In genomic region chr9:12463641-12464040, GRCh38 we compare ENCODE assay signal across 15 cellular contexts.
A peak's percentile ranks its signal among the peaks of the same experiment; 100 is the strongest.
DNase-seq lines count a peak whose midpoint lies in the region; FAIRE-seq and TF ChIP-seq lines count a peak whose summit lies in the region.
"Had no signal": no experiment of that assay in that cellular context is flagged by ENCODE, and none has a peak within 500 bp of the region (broad histone marks: within the 10 kb centered on the region; RNA-seq: fewer than 3 reads in every experiment).

No MANE protein-coding gene starts in this region.

- no peaks in the 10 kb centered on the region for H3K27me3 ChIP-seq in iPS-20b (ENCODE audit: insufficient read depth, low read length)
- H3K27me3 ChIP-seq: BLaER1 treated with 17β-estradiol and CSF1 and Interleukin-3, amounts not matched to agents 10 nM and 100 nM; MG63 had no signal

- H3K27me3 Mint-ChIP-seq in nephron progenitor cell (ENCODE audit: low read depth, poor library complexity): no peaks in the 10 kb centered on the region

- DNase-seq in NCI-H2171 treated with DMSO at 0.1 percent for 48 hours (lab: John Stamatoyannopoulos, UW) (peak; percentile 2), NCI-H2171 (lab: John Stamatoyannopoulos, UW) (no peak), NCI-H524 treated with DMSO at 0.1 percent for 48 hours (lab: John Stamatoyannopoulos, UW) (peak; percentile 21), superior temporal gyrus (ENCODE audit: extremely low spot score) (peak; percentile 13), nephron progenitor cell (no peak), ureter (ENCODE audit: low spot score) (no peak), D721Med (ENCODE audit: insufficient read length, low spot score) (no peak)
- DNase-seq: DMS 273 treated with DMSO at 0.1 percent for 48 hours, H7, MG63, NCI-H2107, NCI-H446 treated with DMSO at 0.1 percent for 48 hours, PC-3 had no signal

- H3K36me3 Mint-ChIP-seq in nephron progenitor cell (ENCODE audit: low read depth): no peaks in the 10 kb centered on the region

- H3K9ac ChIP-seq in iPS-20b (ENCODE audit: low read depth, low read length): 0 out of 2 replicates have a peak overlapping the region, but pooled peaks have one; percentile 44
- H3K9ac ChIP-seq: BLaER1 treated with 17β-estradiol and CSF1 and Interleukin-3, amounts not matched to agents 10 nM and 100 nM had no signal

- H3K27ac ChIP-seq in iPS-20b (ENCODE audit: low read length): no peak overlapping the region
- H3K27ac ChIP-seq: BLaER1 treated with 17β-estradiol and CSF1 and Interleukin-3, amounts not matched to agents 10 nM and 100 nM had no signal

- peaks cover 25% of the 10 kb centered on the region for H3K4me1 ChIP-seq in iPS-20b (ENCODE audit: insufficient read depth, low read length)
- H3K4me1 ChIP-seq: BLaER1 treated with 17β-estradiol and CSF1 and Interleukin-3, amounts not matched to agents 10 nM and 100 nM had no signal

- FAIRE-seq in D721Med (lab: Jason Lieb, UNC): no peak

- TF ChIP-seq CTCF in nephron progenitor cell (IDR thresholded peaks at IDR 0.05) (no peak), D721Med (IDR thresholded peaks at IDR 0.05; ENCODE audit: insufficient read depth, missing control alignments) (no peak)

- H3K4me3 ChIP-seq in iPS-20b (ENCODE audit: low read length): no peak overlapping the region
- H3K4me3 ChIP-seq: BLaER1 treated with 17β-estradiol and CSF1 and Interleukin-3, amounts not matched to agents 10 nM and 100 nM; MG63 had no signal

- H3K27ac Mint-ChIP-seq in nephron progenitor cell: no peak overlapping the region

- H3K9me3 ChIP-seq in iPS-20b (ENCODE audit: insufficient read depth, low read depth, low read length): no peaks in the 10 kb centered on the region
- H3K9me3 ChIP-seq: BLaER1 treated with 17β-estradiol and CSF1 and Interleukin-3, amounts not matched to agents 10 nM and 100 nM; MG63 had no signal

- no peaks in the 10 kb centered on the region for H3K9me3 Mint-ChIP-seq in nephron progenitor cell

- H3K4me1 Mint-ChIP-seq in nephron progenitor cell: peaks cover 4% of the 10 kb centered on the region

- no peaks in the 10 kb centered on the region for H3K36me3 ChIP-seq in iPS-20b (ENCODE audit: insufficient read depth, low read depth, low read length)
- H3K36me3 ChIP-seq: BLaER1 treated with 17β-estradiol and CSF1 and Interleukin-3, amounts not matched to agents 10 nM and 100 nM; MG63 had no signal

- no peak overlapping the region for H3K4me3 Mint-ChIP-seq in nephron progenitor cell

Comparison
In these comparisons a context has a peak if more than half of its experiments do, and no peak if none do; other contexts are left out.
1. DNase-seq: peak in NCI-H2171 treated with DMSO at 0.1 percent for 48 hours (single experiment), NCI-H524 treated with DMSO at 0.1 percent for 48 hours (single experiment) and superior temporal gyrus (single experiment); none in NCI-H2171 (single experiment), nephron progenitor cell (single experiment), ureter (single experiment) and D721Med (single experiment).